Comparison of ENCODE assay signal across 8 cellular contexts in genomic region chr20:33719989-33720709, GRCh38. TPM values are rescaled to one million over a fixed set of nuclear protein-coding genes. Genes with fewer than 3 reads are reported as not detected.
DNase-seq lines count a peak whose midpoint lies in the region; ATAC-seq and TF ChIP-seq lines count a peak whose summit lies in the region.

A gene with protein sequence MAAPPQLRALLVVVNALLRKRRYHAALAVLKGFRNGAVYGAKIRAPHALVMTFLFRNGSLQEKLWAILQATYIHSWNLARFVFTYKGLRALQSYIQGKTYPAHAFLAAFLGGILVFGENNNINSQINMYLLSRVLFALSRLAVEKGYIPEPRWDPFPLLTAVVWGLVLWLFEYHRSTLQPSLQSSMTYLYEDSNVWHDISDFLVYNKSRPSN (minus strand): TSS chr20:33720310. CDS start chr20:33720207, 103 bp downstream.

- peak within 1 kb of the TSS; percentile 90 for H3K4me3 Mint-ChIP-seq in type B pancreatic cell

- no peak within 1 kb of the TSS for H3K18ac ChIP-seq in trophoblast cell (ENCODE audit: low read length)

- peak within 1 kb of the TSS; percentile 80 for H4K8ac ChIP-seq in trophoblast cell (ENCODE audit: low read depth, low read length)

- H2AK5ac ChIP-seq in trophoblast cell (ENCODE audit: low read length), result no peak within 1 kb of the TSS

- no peaks in the 10 kb centered on the region for H3K27me3 Mint-ChIP-seq in type B pancreatic cell

- H3K4me3 ChIP-seq in adipocyte (ENCODE audit: low read length), result peak within 1 kb of the TSS; percentile 94
- H3K4me3 ChIP-seq in trophoblast cell (ENCODE audit: low read depth, low read length), result peak within 1 kb of the TSS; percentile 70

- H3K4me2 ChIP-seq in trophoblast cell (ENCODE audit: low read length), result peak within 1 kb of the TSS; percentile 57

- peak; percentile 92 for ATAC-seq in HG02623 (IDR thresholded peaks at IDR 0.05; ENCODE audit: unreplicated experiment)

- H3K36me3 ChIP-seq in adipocyte (ENCODE audit: control insufficient read depth, insufficient read depth, low read length, severe bottlenecking) (no peaks in the 10 kb centered on the region), trophoblast cell (ENCODE audit: control insufficient read depth in 1 of 2, insufficient read depth in 2 of 2, low read length in 2 of 2) (no peaks in the 10 kb centered on the region)

- H2BK120ac ChIP-seq in trophoblast cell (ENCODE audit: insufficient read depth, low read length, poor library complexity), result no peak within 1 kb of the TSS

- no peak within 1 kb of the TSS for H3K23ac ChIP-seq in trophoblast cell (ENCODE audit: low read length)

- H3K27ac ChIP-seq in trophoblast cell (ENCODE audit: low read depth, low read length), result no peak within 1 kb of the TSS

- no peaks in the 10 kb centered on the region for H3K79me2 ChIP-seq in trophoblast cell (ENCODE audit: control insufficient read depth, insufficient read depth, low read length, poor library complexity)

- peak within 1 kb of the TSS; percentile 78 for H3K27ac Mint-ChIP-seq in type B pancreatic cell

- H3K9me3 ChIP-seq in adipocyte (ENCODE audit: control insufficient read depth, low read length) (no peaks in the 10 kb centered on the region), trophoblast cell (ENCODE audit: insufficient read depth, low read depth, low read length) (no peaks in the 10 kb centered on the region)

- no peak within 1 kb of the TSS for H4K91ac ChIP-seq in trophoblast cell (ENCODE audit: low read depth, low read length)

- H2BK12ac ChIP-seq in trophoblast cell (ENCODE audit: low read length), result no peak within 1 kb of the TSS

- intact Hi-C loops in cardiac septum (cut with DNase I), result no loop called here

- peak within 1 kb of the TSS; percentile 89 for H3K9ac ChIP-seq in adipocyte (ENCODE audit: low read length)
- H3K9ac ChIP-seq in trophoblast cell (ENCODE audit: low read length), result peak within 1 kb of the TSS; percentile 30

- no peaks in the 10 kb centered on the region for H3K79me1 ChIP-seq in trophoblast cell (ENCODE audit: low read length)

- WGBS in trophoblast cell (ENCODE audit: extremely low coverage, insufficient coverage, insufficient read length), result no CpG with 5 or more reads among the region's 46 CpGs

- no peak within 1 kb of the TSS for H3K4ac ChIP-seq in trophoblast cell (ENCODE audit: low read depth, low read length)

- no peaks in the 10 kb centered on the region for H3K27me3 ChIP-seq in adipocyte (replicated peaks; ENCODE audit: control insufficient read depth, insufficient read depth, low read length)
- no peaks in the 10 kb centered on the region for H3K27me3 ChIP-seq in trophoblast cell (ENCODE audit: insufficient read depth, low read length)

- H3K4me1 ChIP-seq in adipocyte (ENCODE audit: control insufficient read depth, insufficient read depth, low read length), result peaks cover 15% of the 10 kb centered on the region
- H3K4me1 ChIP-seq in trophoblast cell (ENCODE audit: control insufficient read depth in 1 of 2, insufficient read depth in 2 of 2, low read length in 2 of 2), result no peaks in the 10 kb centered on the region

- H2BK5ac ChIP-seq in trophoblast cell (ENCODE audit: low read depth, low read length, poor library complexity), result no peak within 1 kb of the TSS

- H3K4me1 Mint-ChIP-seq in type B pancreatic cell (ENCODE audit: unreplicated experiment), result peaks cover 16% of the 10 kb centered on the region

- H2AFZ ChIP-seq in trophoblast cell (ENCODE audit: insufficient read depth, low read length, poor library complexity), result peak within 1 kb of the TSS; percentile 50

- peak within 1 kb of the TSS; percentile 21 for H3K14ac ChIP-seq in trophoblast cell (ENCODE audit: low read length)

- peak; percentile 96 for DNase-seq in GM10266 (ENCODE audit: extremely low spot score)
- DNase-seq in NCI-H128 (lab: John Stamatoyannopoulos, UW; ENCODE audit: unreplicated experiment), result peak; percentile 91
- peak; percentile 84 for DNase-seq in T follicular helper cell (ENCODE audit: low read depth)
- DNase-seq in adipocyte (ENCODE audit: low read depth), result peak; percentile 91
- DNase-seq in cardiac septum (ENCODE audit: low spot score), result peak; percentile 95
- peak; percentile 90 to 98 for DNase-seq in trophoblast cell
- peak; percentile 81 for DNase-seq in type B pancreatic cell (ENCODE audit: extremely low spot score, unreplicated experiment)

- H4K12ac ChIP-seq in trophoblast cell (ENCODE audit: low read depth, low read length), result no peak within 1 kb of the TSS

- peaks cover 5% of the 10 kb centered on the region for H3K9me3 Mint-ChIP-seq in type B pancreatic cell

- no peak for TF ChIP-seq CTCF in GM10266 (IDR thresholded peaks at IDR 0.05; ENCODE audit: control insufficient read depth, insufficient read depth, low read depth, missing control alignments)
- no peak for TF ChIP-seq CTCF in type B pancreatic cell (conservative IDR thresholded peaks at IDR 0.05)

- H3K36me3 Mint-ChIP-seq in type B pancreatic cell, result peaks cover 3% of the 10 kb centered on the region

RNA-seq across cellular contexts. Expression of the gene that starts here (rescaled TPM):
- total RNA-seq in cardiac septum, result 8.9 TPM
- polyA plus RNA-seq in trophoblast cell (2013), result 1.9 and 2.4 TPM in 2 replicates
- 10.3 and 12.2 TPM in 2 replicates for total RNA-seq in type B pancreatic cell (ENCODE audit: low replicate concordance)
